31 cellular contexts compared by ENCODE assay signal in the genomic region with DNA sequence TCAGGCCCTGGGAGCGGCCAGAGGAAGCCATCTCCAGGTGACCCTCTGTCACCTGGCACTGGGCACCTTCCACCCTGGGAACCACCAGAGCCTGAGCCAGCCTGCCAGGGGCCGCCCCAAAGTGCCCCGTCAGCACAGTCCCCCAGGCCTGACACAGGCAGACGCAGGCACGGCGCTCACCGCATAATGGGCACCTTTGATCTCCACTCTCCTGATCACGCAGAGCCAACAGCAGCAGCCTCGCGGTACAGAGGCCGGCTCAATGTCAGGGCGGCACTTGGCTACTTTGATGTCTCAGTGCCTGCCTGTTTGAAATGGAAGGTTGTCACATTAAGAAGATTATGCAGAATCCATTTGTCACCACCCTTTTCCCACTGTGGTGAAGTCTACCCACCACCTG.
"Had no signal": no experiment of that assay in that cellular context is flagged by ENCODE, and none has a peak within 500 bp of the region (broad histone marks: within the 10 kb centered on the region; RNA-seq: fewer than 3 reads in every experiment).

No MANE protein-coding gene starts in this region.

- H3K36me3 ChIP-seq: adrenal gland, cardiac muscle cell, colonic mucosa, esophagus squamous epithelium, gastroesophageal sphincter, heart right ventricle had no signal

- ATAC-seq: activated CD4-positive, alpha-beta T cell treated with anti-CD3 and anti-CD28 coated beads for 36 hours; activated CD8-positive, alpha-beta memory T cell treated with anti-CD3 and anti-CD28 coated beads, Interleukin-2, amount 10 ng/mL, durations not matched to agents 7 days and 5 days; activated CD8-positive, alpha-beta T cell treated with anti-CD3 and anti-CD28 coated beads, Interleukin-2, amount 10 ng/mL, durations not matched to agents 7 days and 5 days; activated naive CD8-positive, alpha-beta T cell treated with anti-CD3 and anti-CD28 coated beads, Interleukin-2, amount 50 U/mL, for 24 hours; body of pancreas; gastroesophageal sphincter; heart right ventricle; T-helper 17 cell had no signal

- H3K27me3 ChIP-seq: adrenal gland, body of pancreas, cardiac muscle cell, colonic mucosa, esophagus squamous epithelium, gastroesophageal sphincter had no signal

- FAIRE-seq: endometrium, endothelial cell of umbilical vein had no signal

- H3K4me3 ChIP-seq: adrenal gland, body of pancreas, cardiac muscle cell, colonic mucosa, esophagus squamous epithelium, gastroesophageal sphincter, heart right ventricle had no signal

- DNase-seq: activated CD4-positive, alpha-beta memory T cell treated with anti-CD3 and anti-CD28 coated beads for 36 hours; activated CD4-positive, alpha-beta T cell treated with anti-CD3 and anti-CD28 coated beads for 36 hours; activated CD4-positive, alpha-beta T cell treated with anti-CD3 and anti-CD28 coated beads, Interleukin-2, amount 10 ng/mL, durations not matched to agents 24 days and 14 days; activated CD4-positive, CD25-positive, alpha-beta regulatory T cell; activated CD4-positive, CD25-positive, alpha-beta regulatory T cell treated with anti-CD3 and anti-CD28 coated beads, Interleukin-2, amount 50 U/mL, for 72 hours; activated CD8-positive, alpha-beta memory T cell treated with anti-CD3 and anti-CD28 coated beads, Interleukin-2, amount 10 ng/mL, durations not matched to agents 7 days and 5 days; activated CD8-positive, alpha-beta memory T cell treated with anti-CD3 and anti-CD28 coated beads, Interleukin-2, amount 50 U/mL, for 4 hours; activated CD8-positive, alpha-beta T cell treated with anti-CD3 and anti-CD28 coated beads, Interleukin-2, amount 10 ng/mL, durations not matched to agents 7 days and 5 days; activated effector memory CD4-positive, alpha-beta T cell treated with anti-CD3 and anti-CD28 coated beads, Interleukin-2, amount 50 U/mL, for 16 hours; activated naive CD4-positive, alpha-beta T cell treated with anti-CD3 and anti-CD28 coated beads for 36 hours; activated naive CD8-positive, alpha-beta T cell treated with anti-CD3 and anti-CD28 coated beads for 36 hours; activated naive CD8-positive, alpha-beta T cell treated with anti-CD3 and anti-CD28 coated beads, Interleukin-2, amount 50 U/mL, for 24 hours; activated T-cell treated with anti-CD3 and anti-CD28 coated beads, Interleukin-2, amount 50 U/mL, for 1 hour; activated T-cell treated with anti-CD3 and anti-CD28 coated beads, Interleukin-2, amount 50 U/mL, for 48 hours; adrenal gland; amygdala; aorta; body of pancreas; central memory CD4-positive, alpha-beta T cell; cerebellar nuclear complex; colonic mucosa; effector CD8-positive, alpha-beta T cell; esophagus squamous epithelium; foreskin melanocyte; heart right ventricle; T-helper 17 cell; T1000 had no signal
